ENCODE assay signal across 29 cellular contexts in the genomic region with DNA sequence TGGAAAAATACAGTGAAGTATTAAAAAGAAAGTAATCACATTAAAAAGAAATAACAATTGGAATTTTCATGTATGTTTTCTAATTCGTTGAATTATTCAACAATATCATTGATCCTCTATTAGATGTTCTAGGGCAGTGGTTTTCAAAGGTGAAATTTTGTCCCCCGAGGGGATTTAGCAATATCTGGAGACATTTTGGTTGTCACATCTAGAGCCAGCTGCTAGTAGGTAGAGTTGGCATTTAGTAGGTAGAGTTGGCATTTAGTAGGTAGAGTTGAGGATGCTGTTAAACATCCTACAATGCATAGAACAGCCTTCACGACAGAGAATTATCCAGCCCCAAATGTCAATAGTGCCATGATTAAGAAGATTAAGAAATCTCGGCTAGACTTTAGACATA.
"Had no signal": no experiment of that assay in that cellular context is flagged by ENCODE, and none has a peak within 500 bp of the region (broad histone marks: within the 10 kb centered on the region; RNA-seq: fewer than 3 reads in every experiment).

No MANE protein-coding gene starts in this region.

- H3K4me3 ChIP-seq: ascending aorta, cardiac muscle cell had no signal

- ATAC-seq: activated CD8-positive, alpha-beta T cell treated with anti-CD3 and anti-CD28 coated beads for 36 hours; activated naive CD8-positive, alpha-beta T cell treated with anti-CD3 and anti-CD28 coated beads, Interleukin-2, amount 50 U/mL, for 24 hours; activated T-cell treated with anti-CD3 and anti-CD28 coated beads, Interleukin-2, amount 50 U/mL, for 4 hours; activated T-cell treated with anti-CD3 and anti-CD28 coated beads, Interleukin-2, amount 50 U/mL, for 72 hours; activated T-helper 17 cell treated with anti-CD3 and anti-CD28 coated beads, Interleukin-2, amount 50 U/mL, for 72 hours had no signal

- H3K9me3 ChIP-seq: ascending aorta had no signal

- H3K27me3 ChIP-seq: ascending aorta, cardiac muscle cell had no signal

- H3K36me3 ChIP-seq: ascending aorta, cardiac muscle cell had no signal

- DNase-seq: activated B cell treated with CpG ODN at 0.5 μM for 24 hours; activated CD4-positive, alpha-beta memory T cell treated with anti-CD3 and anti-CD28 coated beads for 36 hours; activated CD4-positive, alpha-beta T cell treated with anti-CD3 and anti-CD28 coated beads for 4 hours; activated CD4-positive, alpha-beta T cell treated with anti-CD3 and anti-CD28 coated beads, Interleukin-2, amount 10 ng/mL, durations not matched to agents 24 days and 14 days; activated CD4-positive, alpha-beta T cell treated with anti-CD3 and anti-CD28 coated beads, Interleukin-2, amount 50 U/mL, for 1 hour; activated CD4-positive, alpha-beta T cell treated with anti-CD3 and anti-CD28 coated beads, Interleukin-2, amount 50 U/mL, for 4 hours; activated CD4-positive, CD25-positive, alpha-beta regulatory T cell treated with anti-CD3 and anti-CD28 coated beads, Interleukin-2, amount 50 U/mL, for 72 hours; activated CD8-positive, alpha-beta memory T cell treated with anti-CD3 and anti-CD28 coated beads, Interleukin-2, amount 50 U/mL, for 4 hours; activated CD8-positive, alpha-beta T cell treated with anti-CD3 and anti-CD28 coated beads for 36 hours; activated effector memory CD4-positive, alpha-beta T cell treated with anti-CD3 and anti-CD28 coated beads, Interleukin-2, amount 50 U/mL, for 16 hours; activated naive CD4-positive, alpha-beta T cell treated with anti-CD3 and anti-CD28 coated beads, Interleukin-2, amount 10 ng/mL, durations not matched to agents 7 days and 5 days; activated naive CD4-positive, alpha-beta T cell treated with Interleukin-2 at 50 U/mL for 16 hours; activated naive CD8-positive, alpha-beta T cell treated with anti-CD3 and anti-CD28 coated beads, Interleukin-2, amount 10 ng/mL, durations not matched to agents 7 days and 5 days; activated naive CD8-positive, alpha-beta T cell treated with anti-CD3 and anti-CD28 coated beads, Interleukin-2, amount 50 U/mL, for 24 hours; activated T-cell treated with anti-CD3 and anti-CD28 coated beads for 4 hours; activated T-cell treated with anti-CD3 and anti-CD28 coated beads, Interleukin-2, amount 50 U/mL, for 1 hour; activated T-cell treated with anti-CD3 and anti-CD28 coated beads, Interleukin-2, amount 50 U/mL, for 4 hours; activated T-cell treated with anti-CD3 and anti-CD28 coated beads, Interleukin-2, amount 50 U/mL, for 72 hours; amygdala; anterior cingulate cortex; caudate nucleus; cerebellar nuclear complex; T-helper 1 cell; T-helper 2 cell; T-helper 9 cell had no signal

- H3K27ac ChIP-seq: ascending aorta, cardiac muscle cell, VCaP had no signal
